Comparison of ENCODE assay signal across 9 cellular contexts in the genomic region with DNA sequence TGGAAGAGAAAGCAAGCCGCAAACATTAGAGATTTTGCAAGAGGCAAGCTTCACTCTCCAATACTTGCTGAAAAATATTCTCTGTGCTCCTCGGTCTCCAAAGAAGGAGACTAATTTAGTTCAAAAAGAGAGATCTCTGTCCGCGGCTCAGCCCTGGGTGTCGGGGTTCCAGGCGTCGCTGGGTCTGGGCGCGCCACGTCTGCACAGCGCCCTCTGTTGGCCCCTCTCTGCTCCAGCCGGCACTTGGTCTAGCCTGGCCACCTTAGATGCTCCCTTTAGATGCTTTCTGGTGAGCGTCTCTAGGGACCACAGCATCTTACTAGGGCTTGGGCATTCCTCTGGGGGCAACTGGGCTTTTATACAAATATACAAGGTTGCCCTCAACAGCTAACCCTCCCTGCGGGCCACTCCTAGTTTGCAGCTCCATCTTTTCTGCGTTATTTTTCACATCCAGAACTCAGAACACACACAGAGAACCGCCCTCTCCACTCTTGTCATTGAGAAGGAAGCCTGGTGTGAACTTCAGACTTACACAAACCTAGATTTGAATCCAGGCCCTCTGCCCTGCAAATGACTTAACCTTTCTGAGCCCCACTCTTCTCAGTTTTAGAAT.
DNase-seq lines count a peak whose midpoint lies in the region; ATAC-seq and TF ChIP-seq lines count a peak whose summit lies in the region.
"Had no signal": no experiment of that assay in that cellular context is flagged by ENCODE, and none has a peak within 500 bp of the region (broad histone marks: within the 10 kb centered on the region; RNA-seq: fewer than 3 reads in every experiment).

No MANE protein-coding gene starts in this region.

- DNase-seq in mammary epithelial cell, result peak; percentile 12
- DNase-seq in breast epithelium (ENCODE audit: low spot score in 2 of 2), result no peak
- no peak for DNase-seq in LNCaP clone FGC (ENCODE audit: low read depth)
- peak; percentile 8 to 13 for DNase-seq in activated CD8-positive, alpha-beta memory T cell treated with anti-CD3 and anti-CD28 coated beads for 4 hours (ENCODE audit: low read depth in 2 of 2)
- DNase-seq in trophoblast cell, result peak; percentile 35 to 69
- DNase-seq in inferior parietal cortex (ENCODE audit: extremely low spot score), result no peak
- no peak for DNase-seq in kidney glomerular epithelial cell (lab: John Stamatoyannopoulos, UW)

- in situ Hi-C loops in mammary epithelial cell (cut with MboI; ENCODE audit: low sequenced_read_pairs in 2 of 2), result no loop called here

- H3K79me2 ChIP-seq in mammary epithelial cell (ENCODE audit: insufficient read depth, low read length), result no peaks in the 10 kb centered on the region
- H3K79me2 ChIP-seq in trophoblast cell (ENCODE audit: control insufficient read depth, insufficient read depth, low read length, poor library complexity), result no peaks in the 10 kb centered on the region

- H3K36me3 ChIP-seq in mammary epithelial cell (ENCODE audit: insufficient read depth, low read length) (no peaks in the 10 kb centered on the region), breast epithelium (no peaks in the 10 kb centered on the region), trophoblast cell (ENCODE audit: control insufficient read depth in 1 of 2, insufficient read depth in 2 of 2, low read length in 2 of 2) (no peaks in the 10 kb centered on the region)

- no peak for TF ChIP-seq POLR2A in breast epithelium (IDR thresholded peaks at IDR 0.05)

- H3K4me1 ChIP-seq in mammary epithelial cell (ENCODE audit: insufficient read depth, low read length) (no peaks in the 10 kb centered on the region), breast epithelium (no peaks in the 10 kb centered on the region), trophoblast cell (ENCODE audit: control insufficient read depth in 1 of 2, insufficient read depth in 2 of 2, low read length in 2 of 2) (no peaks in the 10 kb centered on the region)

- H4K20me1 ChIP-seq in mammary epithelial cell (ENCODE audit: insufficient read depth, low read length), result no peaks in the 10 kb centered on the region

- CTCF ChIA-PET in mammary epithelial cell (lab: Charles Lee; ENCODE audit: low non-redundant PET), result no interaction called here

- H3K27me3 ChIP-seq in mammary epithelial cell (ENCODE audit: insufficient read depth, low read length) (no peaks in the 10 kb centered on the region), breast epithelium (no peaks in the 10 kb centered on the region), trophoblast cell (ENCODE audit: insufficient read depth, low read length) (no peaks in the 10 kb centered on the region)

- intact Hi-C loops in mammary epithelial cell (cut with micrococcal nuclease), result loop anchor here (1.0 kb wide), 2 partner anchors 37 to 137 kb away; no protein-coding TSS in a partner anchor
- intact Hi-C loops in breast epithelium (cut with DNase I; ENCODE audit: low total_unique reads), result no loop called here

- H2AK5ac ChIP-seq in trophoblast cell (ENCODE audit: low read length), result no peak overlapping the region

- no peak overlapping the region for H2AFZ ChIP-seq in mammary epithelial cell (ENCODE audit: low read depth, low read length)
- no peak overlapping the region for H2AFZ ChIP-seq in trophoblast cell (ENCODE audit: insufficient read depth, low read length, poor library complexity)

- H4K12ac ChIP-seq in trophoblast cell (ENCODE audit: low read depth, low read length), result no peak overlapping the region

- no peak overlapping the region for H2BK5ac ChIP-seq in trophoblast cell (ENCODE audit: low read depth, low read length, poor library complexity)

- peak overlapping the region; percentile 45 for H3K4me2 ChIP-seq in mammary epithelial cell (ENCODE audit: insufficient read depth, low read depth, low read length)
- H3K4me2 ChIP-seq in trophoblast cell (ENCODE audit: low read length), result no peak overlapping the region

- ATAC-seq in esophagus mucosa, result peak; percentile 78

- H3K27ac ChIP-seq in mammary epithelial cell (ENCODE audit: insufficient read depth, low read depth, low read length) (no peak overlapping the region), breast epithelium (no peak overlapping the region), trophoblast cell (ENCODE audit: low read depth, low read length) (no peak overlapping the region)
- H3K27ac ChIP-seq: epithelial cell of prostate had no signal

- H3K23ac ChIP-seq in trophoblast cell (ENCODE audit: low read length), result no peak overlapping the region

- no peak overlapping the region for H4K91ac ChIP-seq in trophoblast cell (ENCODE audit: low read depth, low read length)

- no peak overlapping the region for H3K18ac ChIP-seq in trophoblast cell (ENCODE audit: low read length)

- WGBS in mammary epithelial cell (ENCODE audit: low coverage, missing lambda C conversion rate), result 59% methylated on average over 16 of the region's 16 CpGs
- no CpG with 5 or more reads among the region's 16 CpGs for WGBS in trophoblast cell (ENCODE audit: extremely low coverage, insufficient coverage, insufficient read length)

- H2BK12ac ChIP-seq in trophoblast cell (ENCODE audit: low read length), result no peak overlapping the region

- H3K4me3 ChIP-seq in mammary epithelial cell (replicated peaks in 1 of 3; ENCODE audit: insufficient read depth in 1 of 3, low read depth in 2 of 3, low read length in 3 of 3) (no peak overlapping the region), breast epithelium (peak overlapping the region in 1 of 3 donors; percentile 45), LNCaP clone FGC (ENCODE audit: low read depth, low read length) (no peak overlapping the region), trophoblast cell (ENCODE audit: low read depth, low read length) (no peak overlapping the region)

- H2BK120ac ChIP-seq in trophoblast cell (ENCODE audit: insufficient read depth, low read length, poor library complexity), result no peak overlapping the region

- no peak overlapping the region for H4K8ac ChIP-seq in trophoblast cell (ENCODE audit: low read depth, low read length)

- H3K9ac ChIP-seq in mammary epithelial cell (ENCODE audit: insufficient read depth, low read length) (no peak overlapping the region), trophoblast cell (ENCODE audit: low read length) (no peak overlapping the region)

- no peak overlapping the region for H3K14ac ChIP-seq in trophoblast cell (ENCODE audit: low read length)

- TF ChIP-seq CTCF in mammary epithelial cell (conservative IDR thresholded peaks at IDR 0.05 in 1 of 2, IDR thresholded peaks at IDR 0.05 in 1 of 2; ENCODE audit: extremely low read depth in 1 of 2, insufficient read depth in 1 of 2, low read depth in 1 of 2, low read length in 2 of 2) (peak; percentile 55 to 62), breast epithelium (IDR thresholded peaks at IDR 0.05) (peak in 1 of 3 donors; percentile 13), LNCaP clone FGC (IDR thresholded peaks at IDR 0.05; ENCODE audit: control insufficient read depth, extremely low read depth, insufficient read depth) (peak; percentile 74)

- no TSS peak for BruUV-seq in mammary epithelial cell (replicated peaks; lab: Mats Ljungman, UMichigan)

- dilution Hi-C loops in mammary epithelial cell (cut with HindIII; ENCODE audit: low sequenced_read_pairs), result no loop called here

- no peaks in the 10 kb centered on the region for H3K79me1 ChIP-seq in trophoblast cell (ENCODE audit: low read length)

- H3K9me3 ChIP-seq in mammary epithelial cell (replicated peaks; ENCODE audit: insufficient read depth, low read length) (no peaks in the 10 kb centered on the region), breast epithelium (no peaks in the 10 kb centered on the region), trophoblast cell (ENCODE audit: insufficient read depth, low read depth, low read length) (no peaks in the 10 kb centered on the region)

- H3K4ac ChIP-seq in trophoblast cell (ENCODE audit: low read depth, low read length), result no peak overlapping the region

Comparison
In these comparisons a context has a peak if more than half of its experiments do, and no peak if none do; other contexts are left out.
1. DNase-seq: peak in mammary epithelial cell (single experiment), activated CD8-positive, alpha-beta memory T cell treated with anti-CD3 and anti-CD28 coated beads for 4 hours (2 of 2) and trophoblast cell (2 of 2); none in breast epithelium (0 of 2), LNCaP clone FGC (single experiment), inferior parietal cortex (single experiment) and kidney glomerular epithelial cell (single experiment).